Comparison of ENCODE assay signal across 27 cellular contexts in genomic region chr12:49649892-49650291, GRCh38. TPM values are rescaled to one million over a fixed set of nuclear protein-coding genes. Genes with fewer than 3 reads are reported as not detected.
DNase-seq lines count a peak whose midpoint lies in the region; ATAC-seq and TF ChIP-seq lines count a peak whose summit lies in the region.
"Had no signal": no experiment of that assay in that cellular context is flagged by ENCODE, and none has a peak within 500 bp of the region (broad histone marks: within the 10 kb centered on the region; RNA-seq: fewer than 3 reads in every experiment).

No MANE protein-coding gene starts in this region.

- H3K4me1 Mint-ChIP-seq in activated naive CD8-positive, alpha-beta T cell treated with anti-CD3 and anti-CD28 coated beads, Interleukin-2, amount 10 ng/mL, durations not matched to agents 7 days and 5 days = peaks cover 21% of the 10 kb centered on the region
- H3K4me1 Mint-ChIP-seq in activated naive CD8-positive, alpha-beta T cell treated with anti-CD3 and anti-CD28 coated beads for 36 hours = peaks cover 21% of the 10 kb centered on the region
- H3K4me1 Mint-ChIP-seq in activated B cell treated with CpG ODN at 0.5 μM for 24 hours = peaks cover 20% of the 10 kb centered on the region
- H3K4me1 Mint-ChIP-seq in naive B cell = peaks cover 36 to 44% (median 40%) of the 10 kb centered on the region in 3 donors

- H3K27me3 Mint-ChIP-seq in activated naive CD8-positive, alpha-beta T cell treated with anti-CD3 and anti-CD28 coated beads, Interleukin-2, amount 10 ng/mL, durations not matched to agents 7 days and 5 days = no peaks in the 10 kb centered on the region
- H3K27me3 Mint-ChIP-seq in activated naive CD8-positive, alpha-beta T cell treated with anti-CD3 and anti-CD28 coated beads for 36 hours = no peaks in the 10 kb centered on the region
- H3K27me3 Mint-ChIP-seq in activated B cell treated with CpG ODN at 0.5 μM for 24 hours (no peaks in the 10 kb centered on the region), naive B cell (no peaks in the 10 kb centered on the region)
- H3K27me3 Mint-ChIP-seq: central memory CD8-positive, alpha-beta T cell had no signal

- peaks cover 32% of the 10 kb centered on the region for H3K36me3 Mint-ChIP-seq in activated naive CD8-positive, alpha-beta T cell treated with anti-CD3 and anti-CD28 coated beads, Interleukin-2, amount 10 ng/mL, durations not matched to agents 7 days and 5 days
- peaks cover 18% of the 10 kb centered on the region for H3K36me3 Mint-ChIP-seq in activated naive CD8-positive, alpha-beta T cell treated with anti-CD3 and anti-CD28 coated beads for 36 hours
- H3K36me3 Mint-ChIP-seq in activated B cell treated with CpG ODN at 0.5 μM for 24 hours (ENCODE audit: low read depth) (peaks cover 95% of the 10 kb centered on the region), naive B cell (peaks cover 16 to 52% of the 10 kb centered on the region in 2 donors)

- H3K27ac Mint-ChIP-seq in activated naive CD8-positive, alpha-beta T cell treated with anti-CD3 and anti-CD28 coated beads, Interleukin-2, amount 10 ng/mL, durations not matched to agents 7 days and 5 days = peak overlapping the region; percentile 36
- no peak overlapping the region for H3K27ac Mint-ChIP-seq in activated naive CD8-positive, alpha-beta T cell treated with anti-CD3 and anti-CD28 coated beads for 36 hours
- H3K27ac Mint-ChIP-seq in activated B cell treated with CpG ODN at 0.5 μM for 24 hours (peak overlapping the region; percentile 13), naive B cell (peak overlapping the region in 4 of 6 donors; percentile 36 to 76 (median 44))

- no peak overlapping the region for H3K4me3 Mint-ChIP-seq in activated naive CD8-positive, alpha-beta T cell treated with anti-CD3 and anti-CD28 coated beads, Interleukin-2, amount 10 ng/mL, durations not matched to agents 7 days and 5 days
- H3K4me3 Mint-ChIP-seq in activated naive CD8-positive, alpha-beta T cell treated with anti-CD3 and anti-CD28 coated beads for 36 hours = no peak overlapping the region
- no peak overlapping the region for H3K4me3 Mint-ChIP-seq in activated B cell treated with CpG ODN at 0.5 μM for 24 hours
- no peak overlapping the region for H3K4me3 Mint-ChIP-seq in naive B cell
- H3K4me3 Mint-ChIP-seq: central memory CD8-positive, alpha-beta T cell; H9 had no signal

- ATAC-seq in activated naive CD8-positive, alpha-beta T cell treated with anti-CD3 and anti-CD28 coated beads, Interleukin-2, amount 10 ng/mL, durations not matched to agents 7 days and 5 days (ENCODE audit: low read depth) = no peak
- ATAC-seq in activated B cell treated with CpG ODN at 0.5 μM for 24 hours (ENCODE audit: low read depth) (no peak), naive B cell (ENCODE audit: low read depth in 2 of 2) (no peak)
- ATAC-seq: left colon had no signal

- peaks cover 64% of the 10 kb centered on the region for H3K36me3 ChIP-seq in osteoblast (ENCODE audit: insufficient read depth, low read length)

- DNase-seq in activated naive CD8-positive, alpha-beta T cell treated with anti-CD3 and anti-CD28 coated beads, Interleukin-2, amount 10 ng/mL, durations not matched to agents 7 days and 5 days = no peak
- DNase-seq in activated naive CD8-positive, alpha-beta T cell treated with anti-CD3 and anti-CD28 coated beads for 36 hours = no peak
- DNase-seq in activated B cell treated with CpG ODN at 0.5 μM for 24 hours (no peak), naive B cell (no peak), osteoblast (ENCODE audit: insufficient read length, low spot score, missing footprints) (no peak), GM13977 (ENCODE audit: low spot score) (no peak), SW 1271 (lab: John Stamatoyannopoulos, UW) (no peak)
- DNase-seq: activated CD4-positive, alpha-beta T cell treated with anti-CD3 and anti-CD28 coated beads for 1 hour; activated CD8-positive, alpha-beta memory T cell treated with anti-CD3 and anti-CD28 coated beads for 24 hours; activated naive CD4-positive, alpha-beta T cell treated with anti-CD3 and anti-CD28 coated beads, Interleukin-2, amount 50 U/mL, for 16 hours; Calu3; dermis blood vessel endothelial cell; DMS79 treated with DMSO at 0.1 percent for 48 hours; H9; IMR-90; left colon; mesenchymal stem cell; NCI-H1048; NCI-H1694 treated with DMSO at 0.1 percent for 48 hours; NCI-H69; occipital lobe; SJCRH30; stomach; tibial artery had no signal

- no peak overlapping the region for H3K4me2 ChIP-seq in osteoblast (ENCODE audit: insufficient read depth, low read length)
- H3K4me2 ChIP-seq: BLaER1, hepatocyte had no signal

- no peak for TF ChIP-seq CTCF in activated B cell treated with CpG ODN at 0.5 μM for 24 hours (IDR thresholded peaks at IDR 0.05)
- TF ChIP-seq CTCF in osteoblast (IDR thresholded peaks at IDR 0.05; ENCODE audit: extremely low read depth, low read depth, low read length) = no peak
- no peak for TF ChIP-seq CTCF in GM13977 (IDR thresholded peaks at IDR 0.05; ENCODE audit: extremely low read depth, insufficient read depth, missing control alignments)

- intact Hi-C loops in activated B cell treated with CpG ODN at 0.5 μM for 24 hours (cut with micrococcal nuclease) = no loop called here

- H4K20me1 ChIP-seq in osteoblast (ENCODE audit: insufficient read depth, low read length) = no peaks in the 10 kb centered on the region
- H4K20me1 ChIP-seq: BLaER1 had no signal

- POLR2A ChIA-PET in activated naive CD8-positive, alpha-beta T cell treated with anti-CD3 and anti-CD28 coated beads, Interleukin-2, amount 10 ng/mL, durations not matched to agents 7 days and 5 days (lab: Charles Lee) = interaction anchor here (0.8 kb wide), 1 partner anchor 13 kb away, joined by 3 read pairs; no protein-coding TSS in a partner anchor
- POLR2A ChIA-PET in activated B cell treated with CpG ODN at 0.5 μM for 24 hours (lab: Charles Lee) = interaction anchor here (0.9 kb wide), 1 partner anchor 13 kb away, joined by 3 read pairs; no protein-coding TSS in a partner anchor

- no peak overlapping the region for H2AFZ ChIP-seq in osteoblast (ENCODE audit: low read length)
- H2AFZ ChIP-seq: hepatocyte had no signal

- H3K9me3 ChIP-seq in osteoblast (ENCODE audit: low read depth, low read length) = no peaks in the 10 kb centered on the region
- H3K9me3 ChIP-seq: BLaER1, SJCRH30, stomach, tibial artery had no signal

- H3K4me1 ChIP-seq in osteoblast (ENCODE audit: insufficient read depth, low read length) = no peaks in the 10 kb centered on the region
- H3K4me1 ChIP-seq: SJCRH30 had no signal

- no peaks in the 10 kb centered on the region for H3K79me2 ChIP-seq in osteoblast (ENCODE audit: insufficient read depth, low read length)
- H3K79me2 ChIP-seq: hepatocyte had no signal

- H3K27me3 ChIP-seq in osteoblast (ENCODE audit: insufficient read depth, low read length) = no peaks in the 10 kb centered on the region
- H3K27me3 ChIP-seq: BLaER1, hepatocyte, SJCRH30, stomach, tibial artery had no signal

- H3K4me3 ChIP-seq in osteoblast (ENCODE audit: insufficient read depth, low read length) = no peak overlapping the region
- H3K4me3 ChIP-seq: BLaER1, hepatocyte, SJCRH30, stomach, tibial artery had no signal

- in situ Hi-C loops in GM13977 (cut with MboI; ENCODE audit: low pct_unique_long_range_greater_than_20kb, low sequenced_read_pairs, unreplicated experiment) = loop anchor here (5.0 kb wide), 1 partner anchor 52 kb away; no protein-coding TSS in a partner anchor

- no peak overlapping the region for H3K27ac ChIP-seq in osteoblast (ENCODE audit: low read depth, low read length)
- H3K27ac ChIP-seq: hepatocyte, SJCRH30, tibial artery had no signal

- no peaks in the 10 kb centered on the region for H3K9me3 Mint-ChIP-seq in activated naive CD8-positive, alpha-beta T cell treated with anti-CD3 and anti-CD28 coated beads, Interleukin-2, amount 10 ng/mL, durations not matched to agents 7 days and 5 days
- H3K9me3 Mint-ChIP-seq in activated naive CD8-positive, alpha-beta T cell treated with anti-CD3 and anti-CD28 coated beads for 36 hours = no peaks in the 10 kb centered on the region
- no peaks in the 10 kb centered on the region for H3K9me3 Mint-ChIP-seq in activated B cell treated with CpG ODN at 0.5 μM for 24 hours
- H3K9me3 Mint-ChIP-seq in naive B cell = no peaks in the 10 kb centered on the region
- H3K9me3 Mint-ChIP-seq: central memory CD8-positive, alpha-beta T cell; H9 had no signal

- CTCF ChIA-PET in activated B cell treated with CpG ODN at 0.5 μM for 24 hours (lab: Charles Lee) = interaction anchor here (14.7 kb wide), 1 partner anchor 60 kb away, joined by 284 read pairs; the partner anchor contains the start of gene FMNL3

RNA-seq across cellular contexts. Expression of gene PRPF40B, which starts 26.5 kb away (rescaled TPM):
- total RNA-seq in activated naive CD8-positive, alpha-beta T cell treated with anti-CD3 and anti-CD28 coated beads, Interleukin-2, amount 10 ng/mL, durations not matched to agents 7 days and 5 days = 10 to 100 TPM; 16.5 to 18.0 TPM
- total RNA-seq in activated naive CD8-positive, alpha-beta T cell treated with anti-CD3 and anti-CD28 coated beads for 36 hours = 1 to 10 TPM; 8.1 to 8.5 TPM
- total RNA-seq in activated B cell treated with CpG ODN at 0.5 μM for 24 hours (16.4 and 23.4 TPM in 2 replicates), osteoblast (11.6 and 12.4 TPM in 2 replicates)
- 1 to 10 TPM; 1.3 to 3.4 (median 2.0) TPM for polyA plus RNA-seq in naive B cell (ENCODE audit: low read depth in 6 of 6)

RNA-seq across cellular contexts. Expression of gene FAM186B, which starts 44.5 kb away (rescaled TPM):
- total RNA-seq in activated naive CD8-positive, alpha-beta T cell treated with anti-CD3 and anti-CD28 coated beads, Interleukin-2, amount 10 ng/mL, durations not matched to agents 7 days and 5 days = under 1 TPM; 0.11 to 0.20 TPM
- total RNA-seq in activated naive CD8-positive, alpha-beta T cell treated with anti-CD3 and anti-CD28 coated beads for 36 hours = under 1 TPM; 0.14 to 0.41 TPM
- 0.93 and 1.5 TPM in 2 replicates for total RNA-seq in activated B cell treated with CpG ODN at 0.5 μM for 24 hours
- under 1 TPM in 3 of 6 donors, not detected in 3; 0.16 to 0.21 (median 0.17) TPM for polyA plus RNA-seq in naive B cell (ENCODE audit: low read depth in 6 of 6)
- 0.59 and 0.72 TPM in 2 replicates for total RNA-seq in osteoblast
- total RNA-seq: occipital lobe had no signal

RNA-seq across cellular contexts. Expression of gene FMNL3, which starts 57.3 kb away (rescaled TPM):
- total RNA-seq in activated naive CD8-positive, alpha-beta T cell treated with anti-CD3 and anti-CD28 coated beads, Interleukin-2, amount 10 ng/mL, durations not matched to agents 7 days and 5 days = 10 to 100 TPM; 43.5 to 43.8 TPM
- 10 to 100 TPM; 20.3 to 22.3 TPM for total RNA-seq in activated naive CD8-positive, alpha-beta T cell treated with anti-CD3 and anti-CD28 coated beads for 36 hours
- total RNA-seq in activated B cell treated with CpG ODN at 0.5 μM for 24 hours = 74.7 and 84.3 TPM in 2 replicates
- polyA plus RNA-seq in naive B cell (ENCODE audit: low read depth in 6 of 6) = 10 to 100 TPM in 4 of 6 donors, 1 to 10 TPM in 2; 1.6 to 18.3 (median 15.2) TPM
- total RNA-seq in osteoblast = 24.6 and 31.8 TPM in 2 replicates
